9 cellular contexts compared by ENCODE assay signal in genomic region chr1:200535605-200536004, GRCh38.
A peak's percentile ranks its signal among the peaks of the same experiment; 100 is the strongest.
DNase-seq lines count a peak whose midpoint lies in the region; ATAC-seq and TF ChIP-seq lines count a peak whose summit lies in the region.
"Had no signal": no experiment of that assay in that cellular context is flagged by ENCODE, and none has a peak within 500 bp of the region (broad histone marks: within the 10 kb centered on the region; RNA-seq: fewer than 3 reads in every experiment).

No MANE protein-coding gene starts in this region.

- peak; percentile 70 for TF ChIP-seq RAD21 in HCT116 (IDR thresholded peaks at IDR 0.05; ENCODE audit: low read depth)

- peak overlapping the region; percentile 36; the same call in 1 of the 2 replicates for H3K4me2 ChIP-seq in HCT116 (ENCODE audit: low read length)

- peak overlapping the region; percentile 40 for H2AFZ ChIP-seq in HCT116 (ENCODE audit: low read depth, low read length, poor library complexity, severe bottlenecking)

- POLR2A ChIA-PET in HCT116 (lab: Charles Lee) = interaction anchor here (0.6 kb wide), 1 partner anchor 59 kb away, joined by 4 read pairs; no protein-coding TSS in a partner anchor

- no peaks in the 10 kb centered on the region for H4K20me1 ChIP-seq in HCT116 (ENCODE audit: insufficient read depth)

- no peaks in the 10 kb centered on the region for H3K79me2 ChIP-seq in HCT116 (ENCODE audit: insufficient read depth, low read length)

- DNase-seq in NCI-H748 (lab: John Stamatoyannopoulos, UW; ENCODE audit: unreplicated experiment) = peak; percentile 43
- no peak for DNase-seq in NCI-H748 treated with DMSO at 0.1 percent for 48 hours (lab: John Stamatoyannopoulos, UW)
- peak; percentile 63 for DNase-seq in HCT116 (ENCODE audit: low read depth, low spot score)
- peak; percentile 61 for DNase-seq in RPMI7951 (ENCODE audit: low read depth)
- peak; percentile 50 to 75 for DNase-seq in foreskin keratinocyte
- DNase-seq in lower leg skin (ENCODE audit: low spot score in 2 of 2) = no peak
- no peak for DNase-seq in cardiac septum (ENCODE audit: low spot score)
- no peak for DNase-seq in SKM-1 treated with dmso at 0.1 percent for 144 hours (lab: John Stamatoyannopoulos, UW; ENCODE audit: unreplicated experiment)

- WGBS in lower leg skin, 2 donors = 62 to 69% methylated on average over 4 of the region's 4 CpGs

- BruUV-seq in HCT116 (replicated peaks; lab: Mats Ljungman, UMichigan) = no TSS peak

- RAD21 ChIA-PET in HCT116 (lab: Charles Lee; ENCODE audit: low non-redundant PET in 1 of 2, low total read pairs in 2 of 2, uncharacterized antibody in 2 of 2, unreplicated experiment in 2 of 2) = interaction anchor here (0.7 kb wide), 2 partner anchors 326 to 506 kb away, joined by 3 to 9 read pairs; no protein-coding TSS in a partner anchor

- H3K27me3 ChIP-seq in HCT116 (ENCODE audit: insufficient read depth, low read length) (no peaks in the 10 kb centered on the region), foreskin keratinocyte (peaks cover 10% of the 10 kb centered on the region)

- no peaks in the 10 kb centered on the region for H3K9me2 ChIP-seq in HCT116 (ENCODE audit: insufficient read depth)

- ATAC-seq in HCT116 = peak; percentile 100
- ATAC-seq in foreskin keratinocyte = peak; percentile 96

- H3K4me3 ChIP-seq in HCT116 (replicated peaks in 1 of 2; ENCODE audit: low read depth in 1 of 2, low read length in 2 of 2) (no peak overlapping the region), lower leg skin (ENCODE audit: low read depth, poor library complexity, severe bottlenecking) (no peak overlapping the region)

- TF ChIP-seq POLR2A in HCT116 (IDR thresholded peaks at IDR 0.05; ENCODE audit: borderline replicate concordance, extremely low read depth, insufficient read depth, insufficient read length) (no peak), lower leg skin (IDR thresholded peaks at IDR 0.05) (no peak)

- H3K4me1 ChIP-seq in HCT116 (ENCODE audit: control insufficient read depth in 1 of 2, insufficient read depth in 2 of 2, low read length in 2 of 2) (peaks cover 0 to 3% of the 10 kb centered on the region in 2 experiments; a peak in 2 of 4 replicates), foreskin keratinocyte (no peaks in the 10 kb centered on the region)
- H3K4me1 ChIP-seq: Caco-2 had no signal

- CTCF ChIA-PET in HCT116 (lab: Charles Lee) = interaction anchor here (0.6 to 2.9 kb wide), 9 partner anchors 15 to 444 kb away, joined by 3 to 24 read pairs (median 3); no protein-coding TSS in a partner anchor

- TF ChIP-seq CTCF in HCT116 (IDR thresholded peaks at IDR 0.05 in 2 of 3, conservative IDR thresholded peaks at IDR 0.05 in 1 of 3; ENCODE audit: borderline replicate concordance in 1 of 3, insufficient read depth in 1 of 3, low read depth in 2 of 3, low read length in 2 of 3) (peak; percentile 40 to 50 (median 47); a peak in 5 of 6 replicates), foreskin keratinocyte (conservative IDR thresholded peaks at IDR 0.05) (peak; percentile 69), lower leg skin (IDR thresholded peaks at IDR 0.05) (no peak)

- no peaks in the 10 kb centered on the region for H3K36me3 ChIP-seq in HCT116 (ENCODE audit: control insufficient read depth in 1 of 2, insufficient read depth in 2 of 2, low read length in 2 of 2)

- H3K9ac ChIP-seq in HCT116 (ENCODE audit: low read length) = no peak overlapping the region

- intact Hi-C loops in HCT116 (cut with micrococcal nuclease) (no loop called here), lower leg skin (cut with DNase I; ENCODE audit: low total_unique reads) (no loop called here), cardiac septum (cut with DNase I) (no loop called here)

- H3K9me3 ChIP-seq in HCT116 (ENCODE audit: control insufficient read depth in 1 of 2, insufficient read depth in 1 of 2, low read depth in 1 of 2, low read length in 2 of 2) = no peaks in the 10 kb centered on the region
- H3K9me3 ChIP-seq: Caco-2 had no signal

- H3K27ac ChIP-seq in HCT116 (ENCODE audit: low read depth, low read length) = no peak overlapping the region
- H3K27ac ChIP-seq in foreskin keratinocyte = no peak overlapping the region

TF ChIP-seq in HCT116, 20 proteins besides CTCF, POLR2A, EP300 and RAD21:
- TF ChIP-seq SIN3A (IDR thresholded peaks at IDR 0.05; ENCODE audit: low read depth) (no peak), JUND (IDR thresholded peaks at IDR 0.05) (peak; percentile 58; the same call in 1 of the 2 replicates), EZH2phosphoT487 (IDR thresholded peaks at IDR 0.05; ENCODE audit: borderline replicate concordance) (no peak), SRF (IDR thresholded peaks at IDR 0.05; ENCODE audit: low read depth) (no peak), CEBPB (IDR thresholded peaks at IDR 0.05; ENCODE audit: low read depth) (no peak), EZH2 (IDR thresholded peaks at IDR 0.05) (no peak), ELF1 (IDR thresholded peaks at IDR 0.05; ENCODE audit: borderline replicate concordance, low read depth) (no peak), MAX (IDR thresholded peaks at IDR 0.05) (peak; percentile 55), POLR2AphosphoS5 (IDR thresholded peaks at IDR 0.05; ENCODE audit: low read depth, low read length) (no peak), EGR1 (IDR thresholded peaks at IDR 0.05; ENCODE audit: low read depth) (no peak), TCF7L2 (IDR thresholded peaks at IDR 0.05; ENCODE audit: borderline replicate concordance, extremely low read depth, insufficient read depth, insufficient read length) (no peak), ZFX (IDR thresholded peaks at IDR 0.05) (no peak), CBX3 (IDR thresholded peaks at IDR 0.05; ENCODE audit: low read depth) (peak; percentile 72; the same call in 1 of the 2 replicates), FOSL1 (IDR thresholded peaks at IDR 0.05; ENCODE audit: low read depth) (peak; percentile 50; the same call in 1 of the 2 replicates), YY1 (IDR thresholded peaks at IDR 0.05; ENCODE audit: extremely low read depth, insufficient replicate concordance, low read depth, low read length) (no peak), SP1 (IDR thresholded peaks at IDR 0.05; ENCODE audit: low read depth) (no peak), ZNF274 (IDR thresholded peaks at IDR 0.05; ENCODE audit: low read depth, low read length) (no peak), REST (IDR thresholded peaks at IDR 0.05; ENCODE audit: low read depth) (no peak)
- TF ChIP-seq, protein P1, sequence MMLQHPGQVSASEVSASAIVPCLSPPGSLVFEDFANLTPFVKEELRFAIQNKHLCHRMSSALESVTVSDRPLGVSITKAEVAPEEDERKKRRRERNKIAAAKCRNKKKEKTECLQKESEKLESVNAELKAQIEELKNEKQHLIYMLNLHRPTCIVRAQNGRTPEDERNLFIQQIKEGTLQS (IDR thresholded peaks at IDR 0.05) = no peak
- TF ChIP-seq, protein P2, sequence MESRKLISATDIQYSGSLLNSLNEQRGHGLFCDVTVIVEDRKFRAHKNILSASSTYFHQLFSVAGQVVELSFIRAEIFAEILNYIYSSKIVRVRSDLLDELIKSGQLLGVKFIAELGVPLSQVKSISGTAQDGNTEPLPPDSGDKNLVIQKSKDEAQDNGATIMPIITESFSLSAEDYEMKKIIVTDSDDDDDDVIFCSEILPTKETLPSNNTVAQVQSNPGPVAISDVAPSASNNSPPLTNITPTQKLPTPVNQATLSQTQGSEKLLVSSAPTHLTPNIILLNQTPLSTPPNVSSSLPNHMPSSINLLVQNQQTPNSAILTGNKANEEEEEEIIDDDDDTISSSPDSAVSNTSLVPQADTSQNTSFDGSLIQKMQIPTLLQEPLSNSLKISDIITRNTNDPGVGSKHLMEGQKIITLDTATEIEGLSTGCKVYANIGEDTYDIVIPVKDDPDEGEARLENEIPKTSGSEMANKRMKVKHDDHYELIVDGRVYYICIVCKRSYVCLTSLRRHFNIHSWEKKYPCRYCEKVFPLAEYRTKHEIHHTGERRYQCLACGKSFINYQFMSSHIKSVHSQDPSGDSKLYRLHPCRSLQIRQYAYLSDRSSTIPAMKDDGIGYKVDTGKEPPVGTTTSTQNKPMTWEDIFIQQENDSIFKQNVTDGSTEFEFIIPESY (IDR thresholded peaks at IDR 0.05; ENCODE audit: extremely low read depth, insufficient replicate concordance, low read length) = no peak

Comparison
In these comparisons a context has a peak if more than half of its experiments do, and no peak if none do; other contexts are left out.
1. DNase-seq: peak in NCI-H748 (single experiment), HCT116 (single experiment), RPMI7951 (single experiment) and foreskin keratinocyte (2 of 2); none in NCI-H748 treated with DMSO at 0.1 percent for 48 hours (single experiment), lower leg skin (0 of 2), cardiac septum (single experiment) and SKM-1 treated with dmso at 0.1 percent for 144 hours (single experiment).
2. CTCF ChIP-seq: peak in HCT116 (3 of 3) and foreskin keratinocyte (single experiment); none in lower leg skin (0 of 3).